Comparison of ENCODE assay signal across 8 cellular contexts in genomic region chr1:93346472-93346991, GRCh38. TPM values are rescaled to one million over a fixed set of nuclear protein-coding genes. Genes with fewer than 3 reads are reported as not detected.
DNase-seq lines count a peak whose midpoint lies in the region; ATAC-seq and TF ChIP-seq lines count a peak whose summit lies in the region.

No MANE protein-coding gene starts in this region.

- H3K79me2 ChIP-seq in DND-41 (ENCODE audit: insufficient read depth, low read length) = peaks cover 68% of the 10 kb centered on the region

- peaks cover 50% of the 10 kb centered on the region for H3K4me1 ChIP-seq in DND-41 (ENCODE audit: insufficient read depth, low read length)

- no peaks in the 10 kb centered on the region for H3K9me3 ChIP-seq in DND-41 (ENCODE audit: insufficient read depth, low read length, severe bottlenecking)

- H3K36me3 Mint-ChIP-seq in brain = no peaks in the 10 kb centered on the region

- peak overlapping the region; percentile 93 for H2AFZ ChIP-seq in DND-41 (ENCODE audit: low read depth, low read length)

- no peaks in the 10 kb centered on the region for H3K9me3 Mint-ChIP-seq in brain

- peak overlapping the region; percentile 97 for H3K27ac ChIP-seq in DND-41 (ENCODE audit: low read length)

- H3K4me2 ChIP-seq in DND-41 (ENCODE audit: insufficient read depth, low read length) = peak overlapping the region; percentile 65

- no peak for TF ChIP-seq CTCF in DND-41 (IDR thresholded peaks at IDR 0.05; ENCODE audit: borderline replicate concordance, extremely low read depth, low read length, poor library complexity, severe bottlenecking)
- no peak for TF ChIP-seq CTCF in brain (conservative IDR thresholded peaks at IDR 0.05)

- peak overlapping the region; percentile 91 to 99 (median 98) for H3K27ac Mint-ChIP-seq in brain

- no peaks in the 10 kb centered on the region for H3K27me3 ChIP-seq in DND-41 (ENCODE audit: insufficient read depth, low read length, poor library complexity)

- ATAC-seq in DND-41 (ENCODE audit: insufficient read depth, low read depth) (peak; percentile 25), GM19455 (IDR thresholded peaks at IDR 0.05; ENCODE audit: unreplicated experiment) (peak; percentile 25), HG03520 (IDR thresholded peaks at IDR 0.05; ENCODE audit: unreplicated experiment) (peak; percentile 26)

- H4K20me1 ChIP-seq in DND-41 (ENCODE audit: insufficient read depth, low read length) = peaks cover 25% of the 10 kb centered on the region; the same call in 1 of the 2 replicates

- peak overlapping the region; percentile 66 to 86 for H3K4me3 ChIP-seq in DND-41 (ENCODE audit: low read depth in 1 of 2, low read length in 2 of 2)

- peak overlapping the region; percentile 90 to 100 (median 97) for H3K4me3 Mint-ChIP-seq in brain

- peak overlapping the region; percentile 91 for H3K9ac ChIP-seq in DND-41 (ENCODE audit: low read depth, low read length)

- H3K4me1 Mint-ChIP-seq in brain = peaks cover 48% of the 10 kb centered on the region

- H3K27me3 Mint-ChIP-seq in brain = peaks cover 14% of the 10 kb centered on the region

- H3K36me3 ChIP-seq in DND-41 (ENCODE audit: insufficient read depth, low read length) = peaks cover 14% of the 10 kb centered on the region; the same call in 1 of the 2 replicates

- DNase-seq in DND-41 (peak; percentile 21), SW 1271 (lab: John Stamatoyannopoulos, UW) (peak; percentile 2 to 56), iris pigment epithelial cell (ENCODE audit: low read depth) (peak; percentile 34), kidney glomerular epithelial cell (lab: John Stamatoyannopoulos, UW) (no peak)
- DNase-seq in stimulated activated CD4-positive, alpha-beta T cell treated with anti-CD3 and anti-CD28 coated beads, Interleukin-4, amount 100 ng/mL, for 4 hours = peak; percentile 13 to 15

RNA-seq across cellular contexts. Expression of gene DR1, which starts 0.8 kb away (rescaled TPM):
- 30.5 TPM for polyA plus RNA-seq in brain (ENCODE audit: insufficient read depth, low read depth, low replicate concordance)
